In the genomic region with DNA sequence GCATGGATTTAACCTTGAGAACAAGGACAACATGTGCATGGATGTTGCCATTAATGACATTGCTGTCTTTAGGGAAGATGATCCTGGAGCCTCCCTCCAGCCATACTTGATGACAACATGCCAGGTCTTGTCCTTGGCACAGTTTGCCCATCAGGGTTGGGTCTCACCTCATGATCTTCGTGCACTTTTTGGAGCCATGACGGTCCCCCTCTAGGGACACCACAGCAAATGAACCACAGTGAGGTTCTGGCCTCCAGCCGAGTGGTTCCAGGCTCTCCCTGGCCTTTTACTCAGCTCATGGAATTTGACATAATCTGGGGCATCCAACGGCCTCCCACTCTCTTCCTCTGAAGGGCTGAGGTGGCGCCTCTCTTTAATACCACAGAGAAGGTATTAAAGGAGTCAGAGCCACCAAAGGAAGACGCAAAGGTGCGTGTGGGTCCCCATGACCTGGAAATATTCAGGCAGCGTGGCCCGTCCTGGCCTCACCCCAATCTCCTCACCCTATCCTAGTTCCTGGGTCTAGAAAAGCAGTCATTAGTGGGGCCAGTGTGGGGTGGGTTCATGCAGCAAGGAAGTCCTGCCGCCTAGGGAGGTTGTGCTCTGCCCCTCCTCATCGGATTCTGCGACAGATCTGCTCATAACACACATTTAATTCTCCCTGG, we compare ENCODE assay signal across 26 cellular contexts.
A peak's percentile ranks its signal among the peaks of the same experiment; 100 is the strongest.
DNase-seq lines count a peak whose midpoint lies in the region; ATAC-seq and TF ChIP-seq lines count a peak whose summit lies in the region.
"Had no signal": no experiment of that assay in that cellular context is flagged by ENCODE, and none has a peak within 500 bp of the region (broad histone marks: within the 10 kb centered on the region; RNA-seq: fewer than 3 reads in every experiment).

No MANE protein-coding gene starts in this region.

- H3K4me3 ChIP-seq in sigmoid colon, result no peak overlapping the region
- no peak overlapping the region for H3K4me3 ChIP-seq in vagina
- H3K4me3 ChIP-seq: BLaER1, GM12878 had no signal

- 83 to 93% methylated on average over 12 of the region's 12 CpGs for WGBS in sigmoid colon, 2 donors

- H3K36me3 ChIP-seq in sigmoid colon (no peaks in the 10 kb centered on the region), vagina (no peaks in the 10 kb centered on the region)
- H3K36me3 ChIP-seq: BE2C, BLaER1 had no signal

- H3K27me3 Mint-ChIP-seq in activated CD8-positive, alpha-beta T cell treated with anti-CD3 and anti-CD28 coated beads, Interleukin-2, amount 10 ng/mL, durations not matched to agents 7 days and 5 days (ENCODE audit: low read depth), result no peaks in the 10 kb centered on the region
- peaks cover 3% of the 10 kb centered on the region for H3K27me3 Mint-ChIP-seq in activated CD8-positive, alpha-beta T cell treated with anti-CD3 and anti-CD28 coated beads for 36 hours
- no peaks in the 10 kb centered on the region for H3K27me3 Mint-ChIP-seq in nephron progenitor cell (ENCODE audit: low read depth, poor library complexity)
- H3K27me3 Mint-ChIP-seq: CD4-positive, CD25-positive, alpha-beta regulatory T cell had no signal

- H3K27ac ChIP-seq in sigmoid colon (no peak overlapping the region), vagina (peak overlapping the region; percentile 64)
- H3K27ac ChIP-seq: BLaER1 had no signal

- CTCF ChIA-PET in activated CD8-positive, alpha-beta T cell treated with anti-CD3 and anti-CD28 coated beads, Interleukin-2, amount 10 ng/mL, durations not matched to agents 7 days and 5 days (lab: Charles Lee), result no interaction called here
- CTCF ChIA-PET in activated CD8-positive, alpha-beta T cell treated with anti-CD3 and anti-CD28 coated beads for 36 hours (lab: Charles Lee), result no interaction called here

- H3K9me3 ChIP-seq in sigmoid colon, result no peaks in the 10 kb centered on the region
- H3K9me3 ChIP-seq in vagina, result no peaks in the 10 kb centered on the region
- H3K9me3 ChIP-seq: BE2C had no signal

- ATAC-seq in activated CD8-positive, alpha-beta T cell treated with anti-CD3 and anti-CD28 coated beads, Interleukin-2, amount 10 ng/mL, durations not matched to agents 7 days and 5 days, result no peak
- no peak for ATAC-seq in activated CD8-positive, alpha-beta T cell treated with anti-CD3 and anti-CD28 coated beads for 36 hours
- ATAC-seq in GM19351 (IDR thresholded peaks at IDR 0.05; ENCODE audit: unreplicated experiment), result no peak
- ATAC-seq: GM12878 had no signal

- POLR2A ChIA-PET in activated CD8-positive, alpha-beta T cell treated with anti-CD3 and anti-CD28 coated beads, Interleukin-2, amount 10 ng/mL, durations not matched to agents 7 days and 5 days (lab: Charles Lee), result no interaction called here
- POLR2A ChIA-PET in activated CD8-positive, alpha-beta T cell treated with anti-CD3 and anti-CD28 coated beads for 36 hours (lab: Charles Lee), result no interaction called here

- no peak overlapping the region for H3K4me3 Mint-ChIP-seq in activated CD8-positive, alpha-beta T cell treated with anti-CD3 and anti-CD28 coated beads, Interleukin-2, amount 10 ng/mL, durations not matched to agents 7 days and 5 days
- H3K4me3 Mint-ChIP-seq in activated CD8-positive, alpha-beta T cell treated with anti-CD3 and anti-CD28 coated beads for 36 hours, result no peak overlapping the region
- no peak overlapping the region for H3K4me3 Mint-ChIP-seq in nephron progenitor cell
- H3K4me3 Mint-ChIP-seq: CD14-positive monocyte; CD4-positive, alpha-beta memory T cell; CD4-positive, CD25-positive, alpha-beta regulatory T cell; CD8-positive, alpha-beta memory T cell had no signal

- H3K36me3 Mint-ChIP-seq in activated CD8-positive, alpha-beta T cell treated with anti-CD3 and anti-CD28 coated beads, Interleukin-2, amount 10 ng/mL, durations not matched to agents 7 days and 5 days (ENCODE audit: low read depth), result no peaks in the 10 kb centered on the region
- no peaks in the 10 kb centered on the region for H3K36me3 Mint-ChIP-seq in activated CD8-positive, alpha-beta T cell treated with anti-CD3 and anti-CD28 coated beads for 36 hours (ENCODE audit: low read depth)
- H3K36me3 Mint-ChIP-seq in nephron progenitor cell (ENCODE audit: low read depth), result no peaks in the 10 kb centered on the region
- H3K36me3 Mint-ChIP-seq: CD14-positive monocyte; CD4-positive, alpha-beta memory T cell; CD4-positive, CD25-positive, alpha-beta regulatory T cell had no signal

- H3K9me3 Mint-ChIP-seq in activated CD8-positive, alpha-beta T cell treated with anti-CD3 and anti-CD28 coated beads, Interleukin-2, amount 10 ng/mL, durations not matched to agents 7 days and 5 days (ENCODE audit: insufficient read depth), result no peaks in the 10 kb centered on the region
- no peaks in the 10 kb centered on the region for H3K9me3 Mint-ChIP-seq in activated CD8-positive, alpha-beta T cell treated with anti-CD3 and anti-CD28 coated beads for 36 hours
- H3K9me3 Mint-ChIP-seq in nephron progenitor cell, result peaks cover 18% of the 10 kb centered on the region

- peak; percentile 7 for DNase-seq in activated CD8-positive, alpha-beta T cell treated with anti-CD3 and anti-CD28 coated beads, Interleukin-2, amount 10 ng/mL, durations not matched to agents 7 days and 5 days
- DNase-seq in activated CD8-positive, alpha-beta T cell treated with anti-CD3 and anti-CD28 coated beads for 36 hours, result no peak
- DNase-seq in islet precursor cell (peak; percentile 29), sigmoid colon (peak; percentile 53), vagina (ENCODE audit: extremely low spot score in 2 of 2) (peak in 1 of 2 donors; percentile 65), nephron progenitor cell (no peak), HuH-7 (ENCODE audit: low spot score) (no peak)
- DNase-seq: 8988T; ACHN; BE2C; C1 segment of cervical spinal cord; CD4-positive, alpha-beta memory T cell; CD4-positive, CD25-positive, alpha-beta regulatory T cell; CD8-positive, alpha-beta memory T cell; COR-L47; DMS 273 treated with DMSO at 0.1 percent for 48 hours; DMS153; DMS53; DMS79; DND-41; EL; GDM1 had no signal

- H3K27me3 ChIP-seq in sigmoid colon (no peaks in the 10 kb centered on the region), vagina (no peaks in the 10 kb centered on the region)
- H3K27me3 ChIP-seq: BE2C, BLaER1 had no signal

- no peak for TF ChIP-seq EP300 in sigmoid colon (IDR thresholded peaks at IDR 0.05)

- H3K4me1 Mint-ChIP-seq in activated CD8-positive, alpha-beta T cell treated with anti-CD3 and anti-CD28 coated beads, Interleukin-2, amount 10 ng/mL, durations not matched to agents 7 days and 5 days (ENCODE audit: low read depth), result no peaks in the 10 kb centered on the region
- H3K4me1 Mint-ChIP-seq in activated CD8-positive, alpha-beta T cell treated with anti-CD3 and anti-CD28 coated beads for 36 hours (ENCODE audit: low read depth), result no peaks in the 10 kb centered on the region
- peaks cover 9% of the 10 kb centered on the region for H3K4me1 Mint-ChIP-seq in nephron progenitor cell
- H3K4me1 Mint-ChIP-seq: CD14-positive monocyte; CD4-positive, alpha-beta memory T cell; CD4-positive, CD25-positive, alpha-beta regulatory T cell; CD8-positive, alpha-beta memory T cell had no signal

- H3K4me1 ChIP-seq in sigmoid colon, result peaks cover 0 to 13% (median 9%) of the 10 kb centered on the region in 4 donors
- peaks cover 27% of the 10 kb centered on the region for H3K4me1 ChIP-seq in vagina
- H3K4me1 ChIP-seq: BE2C had no signal

- H3K27ac Mint-ChIP-seq in activated CD8-positive, alpha-beta T cell treated with anti-CD3 and anti-CD28 coated beads, Interleukin-2, amount 10 ng/mL, durations not matched to agents 7 days and 5 days, result no peak overlapping the region
- no peak overlapping the region for H3K27ac Mint-ChIP-seq in activated CD8-positive, alpha-beta T cell treated with anti-CD3 and anti-CD28 coated beads for 36 hours
- H3K27ac Mint-ChIP-seq in nephron progenitor cell, result no peak overlapping the region
- H3K27ac Mint-ChIP-seq: CD14-positive monocyte; CD4-positive, alpha-beta memory T cell; CD4-positive, CD25-positive, alpha-beta regulatory T cell; CD8-positive, alpha-beta memory T cell had no signal

- intact Hi-C loops in activated CD8-positive, alpha-beta T cell treated with anti-CD3 and anti-CD28 coated beads for 36 hours (cut with micrococcal nuclease), result no loop called here
- intact Hi-C loops in sigmoid colon (cut with DNase I) (no loop called here), vagina (cut with DNase I) (no loop called here)

- TF ChIP-seq CTCF in activated CD8-positive, alpha-beta T cell treated with anti-CD3 and anti-CD28 coated beads for 36 hours (IDR thresholded peaks at IDR 0.05), result no peak
- no peak for TF ChIP-seq CTCF in sigmoid colon (IDR thresholded peaks at IDR 0.05)
- TF ChIP-seq CTCF in vagina (IDR thresholded peaks at IDR 0.05), result no peak
- TF ChIP-seq CTCF in nephron progenitor cell (IDR thresholded peaks at IDR 0.05), result no peak

- TF ChIP-seq POLR2A in sigmoid colon (IDR thresholded peaks at IDR 0.05), result no peak
- TF ChIP-seq POLR2A in vagina (IDR thresholded peaks at IDR 0.05), result no peak

Comparison
In these comparisons a context has a peak if more than half of its experiments do, and no peak if none do; other contexts are left out.
1. DNase-seq: peak in activated CD8-positive, alpha-beta T cell treated with anti-CD3 and anti-CD28 coated beads, Interleukin-2, amount 10 ng/mL, durations not matched to agents 7 days and 5 days (single experiment), islet precursor cell (single experiment) and sigmoid colon (single experiment); none in activated CD8-positive, alpha-beta T cell treated with anti-CD3 and anti-CD28 coated beads for 36 hours (single experiment), nephron progenitor cell (single experiment) and HuH-7 (single experiment).